In genomic region chr1:213931804-213932203, GRCh38 we compare ENCODE assay signal across 20 cellular contexts. TPM values are rescaled to one million over a fixed set of nuclear protein-coding genes. Genes with fewer than 3 reads are reported as not detected.
A peak's percentile ranks its signal among the peaks of the same experiment; 100 is the strongest.
DNase-seq lines count a peak whose midpoint lies in the region; ATAC-seq and TF ChIP-seq lines count a peak whose summit lies in the region.
"Had no signal": no experiment of that assay in that cellular context is flagged by ENCODE, and none has a peak within 500 bp of the region (broad histone marks: within the 10 kb centered on the region; RNA-seq: fewer than 3 reads in every experiment).

No MANE protein-coding gene starts in this region.

- H4K91ac ChIP-seq in H9 (ENCODE audit: insufficient read length, low read depth, low read length): no peak overlapping the region

- H3K9me3 Mint-ChIP-seq in H9: no peaks in the 10 kb centered on the region
- H3K9me3 Mint-ChIP-seq in stimulated activated memory B cell treated with anti-CD40 and anti-IgM and Interleukin-4, amounts not matched to agents 10 μg/mL and 1 μg/mL and 100 μg/mL, for 72 hours: peaks cover 4% of the 10 kb centered on the region
- H3K9me3 Mint-ChIP-seq: T-helper 2 cell treated with Interferon-gamma antibody and Interleukin-4, amounts not matched to agents 5 μg/mL and 100 μg/mL, for 36 hours had no signal

- H2AK5ac ChIP-seq in H9 (ENCODE audit: insufficient read length, low read length): no peak overlapping the region

- H3K9ac ChIP-seq in H9 (ENCODE audit: extremely low read depth, insufficient read length, low read length): no peak overlapping the region

- no peak overlapping the region for H3K27ac Mint-ChIP-seq in H9
- no peak overlapping the region for H3K27ac Mint-ChIP-seq in stimulated activated memory B cell treated with anti-CD40 and anti-IgM and Interleukin-4, amounts not matched to agents 10 μg/mL and 1 μg/mL and 100 μg/mL, for 72 hours
- H3K27ac Mint-ChIP-seq: CD4-positive, CD25-positive, alpha-beta regulatory T cell; T-helper 2 cell treated with Interferon-gamma antibody and Interleukin-4, amounts not matched to agents 5 μg/mL and 100 μg/mL, for 36 hours had no signal

- no peak overlapping the region for H2BK12ac ChIP-seq in H9 (ENCODE audit: insufficient read length, low read depth, low read length)

- peaks cover 5% of the 10 kb centered on the region; the same call in 1 of the 2 replicates for H3K27me3 Mint-ChIP-seq in H9 (ENCODE audit: low read depth)
- no peaks in the 10 kb centered on the region for H3K27me3 Mint-ChIP-seq in stimulated activated memory B cell treated with anti-CD40 and anti-IgM and Interleukin-4, amounts not matched to agents 10 μg/mL and 1 μg/mL and 100 μg/mL, for 72 hours
- H3K27me3 Mint-ChIP-seq: CD4-positive, CD25-positive, alpha-beta regulatory T cell had no signal

- H3K79me1 ChIP-seq in H9 (ENCODE audit: insufficient read depth, low read depth, low read length, poor library complexity, severe bottlenecking): no peaks in the 10 kb centered on the region

- WGBS in H9 (ENCODE audit: extremely low coverage, insufficient read length, low lambda C conversion rate): no CpG with 5 or more reads among the region's 9 CpGs

- H3K27me3 ChIP-seq in H9 (ENCODE audit: insufficient read depth, low read length) (no peaks in the 10 kb centered on the region), lower lobe of right lung (ENCODE audit: low read depth) (no peaks in the 10 kb centered on the region)
- H3K27me3 ChIP-seq: heart right ventricle had no signal

- H3K4me1 Mint-ChIP-seq in H9: no peaks in the 10 kb centered on the region
- no peaks in the 10 kb centered on the region for H3K4me1 Mint-ChIP-seq in stimulated activated memory B cell treated with anti-CD40 and anti-IgM and Interleukin-4, amounts not matched to agents 10 μg/mL and 1 μg/mL and 100 μg/mL, for 72 hours
- H3K4me1 Mint-ChIP-seq: CD4-positive, CD25-positive, alpha-beta regulatory T cell had no signal

- no peak overlapping the region for H3K4me2 ChIP-seq in H9 (ENCODE audit: insufficient read depth, insufficient read length, low read length)

- TF ChIP-seq CTCF in H9 (conservative IDR thresholded peaks at IDR 0.05) (peak; percentile 56), lower lobe of right lung (IDR thresholded peaks at IDR 0.05) (no peak)

- no peak overlapping the region for H2BK120ac ChIP-seq in H9 (ENCODE audit: low read depth, low read length, poor library complexity, severe bottlenecking)

- H3K18ac ChIP-seq in H9 (ENCODE audit: insufficient read length, low read depth, low read length): no peak overlapping the region

- H2AFZ ChIP-seq in H9 (ENCODE audit: low read length): no peak overlapping the region

- H3K4me3 ChIP-seq in lower lobe of right lung: no peak overlapping the region
- H3K4me3 ChIP-seq: heart right ventricle had no signal

- H3K23ac ChIP-seq in H9 (ENCODE audit: insufficient read length, low read depth, low read length): no peak overlapping the region

- no peak overlapping the region for H2BK15ac ChIP-seq in H9 (ENCODE audit: low read depth, low read length)

- no peak overlapping the region for H3K56ac ChIP-seq in H9 (ENCODE audit: insufficient read length, low read depth, low read length)

- H3K9me3 ChIP-seq in H9 (ENCODE audit: control insufficient read depth, low read depth, low read length): no peaks in the 10 kb centered on the region
- H3K9me3 ChIP-seq in lower lobe of right lung: no peaks in the 10 kb centered on the region
- H3K9me3 ChIP-seq: heart right ventricle had no signal

- no peaks in the 10 kb centered on the region for H4K20me1 ChIP-seq in H9 (ENCODE audit: control insufficient read depth, insufficient read depth, insufficient read length)

- DNase-seq in NCI-H1694 (lab: John Stamatoyannopoulos, UW) (peak; percentile 3), NCI-H1694 treated with DMSO at 0.1 percent for 48 hours (lab: John Stamatoyannopoulos, UW) (no peak), H9 (peak; percentile 62), SK-N-DZ (ENCODE audit: low spot score) (peak; percentile 8), left lobe of liver (ENCODE audit: low spot score) (no peak), lower lobe of right lung (no peak)
- DNase-seq in stimulated activated CD4-positive, alpha-beta T cell treated with anti-CD3 and anti-CD28 coated beads, Interleukin-4, amount 100 ng/mL, for 1 hour: no peak
- DNase-seq: activated CD4-positive, alpha-beta T cell treated with anti-CD3 and anti-CD28 coated beads for 4 hours; activated CD8-positive, alpha-beta memory T cell treated with anti-CD3 and anti-CD28 coated beads, Interleukin-2, amount 50 U/mL, for 48 hours; activated naive CD4-positive, alpha-beta T cell treated with Interleukin-2 at 50 U/mL for 16 hours; CD4-positive, CD25-positive, alpha-beta regulatory T cell; GDM1; heart right ventricle; KBM-7; NCI-H1417; small intestine; stimulated activated naive CD4-positive, alpha-beta T cell; trophoblast cell had no signal

- peak; percentile 36 for ATAC-seq in left lobe of liver
- ATAC-seq in stimulated activated memory B cell treated with anti-CD40 and anti-IgM and Interleukin-4, amounts not matched to agents 10 μg/mL and 1 μg/mL and 100 μg/mL, for 72 hours: no peak
- ATAC-seq in lower lobe of right lung: no peak

- no peak overlapping the region for H3K14ac ChIP-seq in H9 (ENCODE audit: insufficient read depth, low read length)

- no peak overlapping the region for H2BK20ac ChIP-seq in H9 (ENCODE audit: low read depth, low read length, poor library complexity, severe bottlenecking)

- H3K36me3 Mint-ChIP-seq in H9 (ENCODE audit: insufficient read depth in 1 of 3, low read depth in 3 of 3): no peaks in the 10 kb centered on the region
- H3K36me3 Mint-ChIP-seq in stimulated activated memory B cell treated with anti-CD40 and anti-IgM and Interleukin-4, amounts not matched to agents 10 μg/mL and 1 μg/mL and 100 μg/mL, for 72 hours: no peaks in the 10 kb centered on the region
- H3K36me3 Mint-ChIP-seq: CD4-positive, CD25-positive, alpha-beta regulatory T cell had no signal

- H3K79me2 ChIP-seq in H9 (ENCODE audit: insufficient read depth, low read length): no peaks in the 10 kb centered on the region

- H3K27ac ChIP-seq in H9 (ENCODE audit: insufficient read length, low read depth, low read length) (no peak overlapping the region), lower lobe of right lung (no peak overlapping the region)
- H3K27ac ChIP-seq: heart right ventricle had no signal

- intact Hi-C loops in lower lobe of right lung (cut with DNase I): no loop called here

- no peaks in the 10 kb centered on the region for H3K23me2 ChIP-seq in H9 (ENCODE audit: insufficient read length, low read depth, low read length, poor library complexity, severe bottlenecking)

- H3K36me3 ChIP-seq in lower lobe of right lung: no peaks in the 10 kb centered on the region
- H3K36me3 ChIP-seq: heart right ventricle had no signal

- H4K5ac ChIP-seq in H9 (ENCODE audit: insufficient read length, low read depth, low read length): no peak overlapping the region

- H4K8ac ChIP-seq in H9 (replicated peaks; ENCODE audit: insufficient read length, low read depth, low read length): no peak overlapping the region

- no peak overlapping the region for H3K4me3 Mint-ChIP-seq in H9
- H3K4me3 Mint-ChIP-seq in stimulated activated memory B cell treated with anti-CD40 and anti-IgM and Interleukin-4, amounts not matched to agents 10 μg/mL and 1 μg/mL and 100 μg/mL, for 72 hours: no peak overlapping the region
- H3K4me3 Mint-ChIP-seq: CD4-positive, CD25-positive, alpha-beta regulatory T cell; T-helper 2 cell treated with Interferon-gamma antibody and Interleukin-4, amounts not matched to agents 5 μg/mL and 100 μg/mL, for 36 hours had no signal

- H3K4me1 ChIP-seq in H9 (ENCODE audit: insufficient read depth, low read length) (no peaks in the 10 kb centered on the region), lower lobe of right lung (peaks cover 7% of the 10 kb centered on the region)

- H3K4ac ChIP-seq in H9 (ENCODE audit: low read depth, low read length): no peak overlapping the region

- H3T11ph ChIP-seq in H9 (ENCODE audit: low read length): no peak overlapping the region

- no peak overlapping the region for H2BK5ac ChIP-seq in H9 (ENCODE audit: insufficient read length, low read length)

RNA-seq across cellular contexts. Expression of gene PROX1, which starts 56.0 kb away (rescaled TPM):
- 0.72 and 0.83 TPM in 2 replicates for total RNA-seq in H9 (2021)
- 6.0 and 8.9 TPM in 2 replicates for polyA plus RNA-seq in SK-N-DZ (2014; cell fraction: cytosol; rRNA removed)
- 3.2 and 5.7 TPM in 2 replicates for polyA plus RNA-seq in SK-N-DZ (2014; cell fraction: nucleus; rRNA removed)
- total RNA-seq in left lobe of liver: 173 TPM
- 11.7 TPM for total RNA-seq in lower lobe of right lung
- total RNA-seq: CD4-positive, CD25-positive, alpha-beta regulatory T cell had no signal
- polyA plus RNA-seq: CD4-positive, CD25-positive, alpha-beta regulatory T cell had no signal

Comparison
In these comparisons a context has a peak if more than half of its experiments do, and no peak if none do; other contexts are left out.
1. DNase-seq: peak in NCI-H1694 (single experiment), H9 (single experiment) and SK-N-DZ (single experiment); none in NCI-H1694 treated with DMSO at 0.1 percent for 48 hours (single experiment), left lobe of liver (single experiment), stimulated activated CD4-positive, alpha-beta T cell treated with anti-CD3 and anti-CD28 coated beads, Interleukin-4, amount 100 ng/mL, for 1 hour (single experiment) and lower lobe of right lung (single experiment).
2. RNA of gene PROX1, which starts 56.0 kb away (total RNA-seq): 173 TPM in left lobe of liver (single experiment); 11.7 TPM in lower lobe of right lung (single experiment) and 0.72 to 0.83 TPM in H9; every median in the first group is over 10 times any median in the second.